ENCODE assay signal across 1 cellular context in the genomic region with DNA sequence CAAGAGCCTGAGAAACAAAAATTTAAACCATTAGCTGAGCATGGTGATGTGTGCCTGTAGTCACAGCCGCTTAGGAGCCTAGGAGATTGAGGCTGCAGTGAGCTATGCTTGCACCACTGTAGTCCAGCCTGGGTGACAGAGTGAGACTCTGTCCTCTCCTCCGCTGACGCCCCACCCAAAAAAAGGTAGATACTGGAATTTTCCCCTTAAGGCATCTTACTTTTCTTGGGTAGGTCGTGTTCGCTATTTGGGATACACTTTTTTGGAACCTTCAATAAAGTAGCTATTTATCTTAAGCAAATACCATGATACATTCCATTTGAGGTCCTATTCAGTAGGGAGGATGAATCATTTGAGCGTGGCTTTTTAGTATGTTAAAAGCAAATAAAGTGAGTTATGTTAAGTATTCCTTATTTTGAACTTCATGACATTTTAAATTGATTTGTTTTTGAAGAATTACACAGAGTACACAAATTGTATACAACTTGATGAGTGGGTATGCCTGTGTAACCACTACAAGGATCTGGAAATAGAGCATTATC.
TF ChIP-seq lines count a peak whose summit lies in the region.

No MANE protein-coding gene starts in this region.

TF ChIP-seq in HepG2, 621 proteins besides CTCF, POLR2A, EP300 and RAD21 (continued from another document):
- TF ChIP-seq, protein P1, sequence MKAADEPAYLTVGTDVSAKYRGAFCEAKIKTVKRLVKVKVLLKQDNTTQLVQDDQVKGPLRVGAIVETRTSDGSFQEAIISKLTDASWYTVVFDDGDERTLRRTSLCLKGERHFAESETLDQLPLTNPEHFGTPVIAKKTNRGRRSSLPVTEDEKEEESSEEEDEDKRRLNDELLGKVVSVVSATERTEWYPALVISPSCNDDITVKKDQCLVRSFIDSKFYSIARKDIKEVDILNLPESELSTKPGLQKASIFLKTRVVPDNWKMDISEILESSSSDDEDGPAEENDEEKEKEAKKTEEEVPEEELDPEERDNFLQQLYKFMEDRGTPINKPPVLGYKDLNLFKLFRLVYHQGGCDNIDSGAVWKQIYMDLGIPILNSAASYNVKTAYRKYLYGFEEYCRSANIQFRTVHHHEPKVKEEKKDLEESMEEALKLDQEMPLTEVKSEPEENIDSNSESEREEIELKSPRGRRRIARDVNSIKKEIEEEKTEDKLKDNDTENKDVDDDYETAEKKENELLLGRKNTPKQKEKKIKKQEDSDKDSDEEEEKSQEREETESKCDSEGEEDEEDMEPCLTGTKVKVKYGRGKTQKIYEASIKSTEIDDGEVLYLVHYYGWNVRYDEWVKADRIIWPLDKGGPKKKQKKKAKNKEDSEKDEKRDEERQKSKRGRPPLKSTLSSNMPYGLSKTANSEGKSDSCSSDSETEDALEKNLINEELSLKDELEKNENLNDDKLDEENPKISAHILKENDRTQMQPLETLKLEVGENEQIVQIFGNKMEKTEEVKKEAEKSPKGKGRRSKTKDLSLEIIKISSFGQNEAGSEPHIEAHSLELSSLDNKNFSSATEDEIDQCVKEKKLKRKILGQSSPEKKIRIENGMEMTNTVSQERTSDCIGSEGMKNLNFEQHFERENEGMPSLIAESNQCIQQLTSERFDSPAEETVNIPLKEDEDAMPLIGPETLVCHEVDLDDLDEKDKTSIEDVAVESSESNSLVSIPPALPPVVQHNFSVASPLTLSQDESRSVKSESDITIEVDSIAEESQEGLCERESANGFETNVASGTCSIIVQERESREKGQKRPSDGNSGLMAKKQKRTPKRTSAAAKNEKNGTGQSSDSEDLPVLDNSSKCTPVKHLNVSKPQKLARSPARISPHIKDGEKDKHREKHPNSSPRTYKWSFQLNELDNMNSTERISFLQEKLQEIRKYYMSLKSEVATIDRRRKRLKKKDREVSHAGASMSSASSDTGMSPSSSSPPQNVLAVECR (CRISPR knock-in tag; IDR thresholded peaks at IDR 0.05; ENCODE audit: borderline replicate concordance): no peak
- TF ChIP-seq PHF8 (CRISPR knock-in tag; IDR thresholded peaks at IDR 0.05): no peak
- TF ChIP-seq FOXA3 (CRISPR knock-in tag; IDR thresholded peaks at IDR 0.05): 0 out of 2 replicates have a peak, but pooled peaks have one; percentile 19
- TF ChIP-seq, protein P2, sequence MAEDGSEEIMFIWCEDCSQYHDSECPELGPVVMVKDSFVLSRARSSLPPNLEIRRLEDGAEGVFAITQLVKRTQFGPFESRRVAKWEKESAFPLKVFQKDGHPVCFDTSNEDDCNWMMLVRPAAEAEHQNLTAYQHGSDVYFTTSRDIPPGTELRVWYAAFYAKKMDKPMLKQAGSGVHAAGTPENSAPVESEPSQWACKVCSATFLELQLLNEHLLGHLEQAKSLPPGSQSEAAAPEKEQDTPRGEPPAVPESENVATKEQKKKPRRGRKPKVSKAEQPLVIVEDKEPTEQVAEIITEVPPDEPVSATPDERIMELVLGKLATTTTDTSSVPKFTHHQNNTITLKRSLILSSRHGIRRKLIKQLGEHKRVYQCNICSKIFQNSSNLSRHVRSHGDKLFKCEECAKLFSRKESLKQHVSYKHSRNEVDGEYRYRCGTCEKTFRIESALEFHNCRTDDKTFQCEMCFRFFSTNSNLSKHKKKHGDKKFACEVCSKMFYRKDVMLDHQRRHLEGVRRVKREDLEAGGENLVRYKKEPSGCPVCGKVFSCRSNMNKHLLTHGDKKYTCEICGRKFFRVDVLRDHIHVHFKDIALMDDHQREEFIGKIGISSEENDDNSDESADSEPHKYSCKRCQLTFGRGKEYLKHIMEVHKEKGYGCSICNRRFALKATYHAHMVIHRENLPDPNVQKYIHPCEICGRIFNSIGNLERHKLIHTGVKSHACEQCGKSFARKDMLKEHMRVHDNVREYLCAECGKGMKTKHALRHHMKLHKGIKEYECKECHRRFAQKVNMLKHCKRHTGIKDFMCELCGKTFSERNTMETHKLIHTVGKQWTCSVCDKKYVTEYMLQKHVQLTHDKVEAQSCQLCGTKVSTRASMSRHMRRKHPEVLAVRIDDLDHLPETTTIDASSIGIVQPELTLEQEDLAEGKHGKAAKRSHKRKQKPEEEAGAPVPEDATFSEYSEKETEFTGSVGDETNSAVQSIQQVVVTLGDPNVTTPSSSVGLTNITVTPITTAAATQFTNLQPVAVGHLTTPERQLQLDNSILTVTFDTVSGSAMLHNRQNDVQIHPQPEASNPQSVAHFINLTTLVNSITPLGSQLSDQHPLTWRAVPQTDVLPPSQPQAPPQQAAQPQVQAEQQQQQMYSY (CRISPR knock-in tag; IDR thresholded peaks at IDR 0.05): no peak
- TF ChIP-seq, protein P3, sequence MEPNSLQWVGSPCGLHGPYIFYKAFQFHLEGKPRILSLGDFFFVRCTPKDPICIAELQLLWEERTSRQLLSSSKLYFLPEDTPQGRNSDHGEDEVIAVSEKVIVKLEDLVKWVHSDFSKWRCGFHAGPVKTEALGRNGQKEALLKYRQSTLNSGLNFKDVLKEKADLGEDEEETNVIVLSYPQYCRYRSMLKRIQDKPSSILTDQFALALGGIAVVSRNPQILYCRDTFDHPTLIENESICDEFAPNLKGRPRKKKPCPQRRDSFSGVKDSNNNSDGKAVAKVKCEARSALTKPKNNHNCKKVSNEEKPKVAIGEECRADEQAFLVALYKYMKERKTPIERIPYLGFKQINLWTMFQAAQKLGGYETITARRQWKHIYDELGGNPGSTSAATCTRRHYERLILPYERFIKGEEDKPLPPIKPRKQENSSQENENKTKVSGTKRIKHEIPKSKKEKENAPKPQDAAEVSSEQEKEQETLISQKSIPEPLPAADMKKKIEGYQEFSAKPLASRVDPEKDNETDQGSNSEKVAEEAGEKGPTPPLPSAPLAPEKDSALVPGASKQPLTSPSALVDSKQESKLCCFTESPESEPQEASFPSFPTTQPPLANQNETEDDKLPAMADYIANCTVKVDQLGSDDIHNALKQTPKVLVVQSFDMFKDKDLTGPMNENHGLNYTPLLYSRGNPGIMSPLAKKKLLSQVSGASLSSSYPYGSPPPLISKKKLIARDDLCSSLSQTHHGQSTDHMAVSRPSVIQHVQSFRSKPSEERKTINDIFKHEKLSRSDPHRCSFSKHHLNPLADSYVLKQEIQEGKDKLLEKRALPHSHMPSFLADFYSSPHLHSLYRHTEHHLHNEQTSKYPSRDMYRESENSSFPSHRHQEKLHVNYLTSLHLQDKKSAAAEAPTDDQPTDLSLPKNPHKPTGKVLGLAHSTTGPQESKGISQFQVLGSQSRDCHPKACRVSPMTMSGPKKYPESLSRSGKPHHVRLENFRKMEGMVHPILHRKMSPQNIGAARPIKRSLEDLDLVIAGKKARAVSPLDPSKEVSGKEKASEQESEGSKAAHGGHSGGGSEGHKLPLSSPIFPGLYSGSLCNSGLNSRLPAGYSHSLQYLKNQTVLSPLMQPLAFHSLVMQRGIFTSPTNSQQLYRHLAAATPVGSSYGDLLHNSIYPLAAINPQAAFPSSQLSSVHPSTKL (CRISPR knock-in tag; IDR thresholded peaks at IDR 0.05): peak; percentile 15; the same call in 1 of the 2 replicates
- TF ChIP-seq, protein P4, sequence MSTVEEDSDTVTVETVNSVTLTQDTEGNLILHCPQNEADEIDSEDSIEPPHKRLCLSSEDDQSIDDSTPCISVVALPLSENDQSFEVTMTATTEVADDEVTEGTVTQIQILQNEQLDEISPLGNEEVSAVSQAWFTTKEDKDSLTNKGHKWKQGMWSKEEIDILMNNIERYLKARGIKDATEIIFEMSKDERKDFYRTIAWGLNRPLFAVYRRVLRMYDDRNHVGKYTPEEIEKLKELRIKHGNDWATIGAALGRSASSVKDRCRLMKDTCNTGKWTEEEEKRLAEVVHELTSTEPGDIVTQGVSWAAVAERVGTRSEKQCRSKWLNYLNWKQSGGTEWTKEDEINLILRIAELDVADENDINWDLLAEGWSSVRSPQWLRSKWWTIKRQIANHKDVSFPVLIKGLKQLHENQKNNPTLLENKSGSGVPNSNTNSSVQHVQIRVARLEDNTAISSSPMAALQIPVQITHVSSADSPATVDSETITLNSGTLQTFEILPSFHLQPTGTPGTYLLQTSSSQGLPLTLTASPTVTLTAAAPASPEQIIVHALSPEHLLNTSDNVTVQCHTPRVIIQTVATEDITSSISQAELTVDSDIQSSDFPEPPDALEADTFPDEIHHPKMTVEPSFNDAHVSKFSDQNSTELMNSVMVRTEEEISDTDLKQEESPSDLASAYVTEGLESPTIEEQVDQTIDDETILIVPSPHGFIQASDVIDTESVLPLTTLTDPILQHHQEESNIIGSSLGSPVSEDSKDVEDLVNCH (CRISPR knock-in tag; IDR thresholded peaks at IDR 0.05): no peak
- TF ChIP-seq BRD4 (CRISPR knock-in tag; IDR thresholded peaks at IDR 0.05): no peak
- TF ChIP-seq TCF7 (IDR thresholded peaks at IDR 0.05; ENCODE audit: low read depth): peak; percentile 23; the same call in 1 of the 2 replicates
- TF ChIP-seq NR2F2 (IDR thresholded peaks at IDR 0.05; ENCODE audit: borderline replicate concordance, low read depth): 0 out of 2 replicates have a peak, but pooled peaks have one; percentile 13
- TF ChIP-seq SOX13 (IDR thresholded peaks at IDR 0.05): no peak
- 0 out of 4 replicates have a peak, but pooled peaks of 1 of the 2 experiments have one; percentile 4 for TF ChIP-seq SOX13 (CRISPR knock-in tag; conservative IDR thresholded peaks at IDR 0.05 in 1 of 2, IDR thresholded peaks at IDR 0.05 in 1 of 2)
- TF ChIP-seq NR2F1 (CRISPR knock-in tag; IDR thresholded peaks at IDR 0.05): peak in 1 of 2 experiments; percentile 30; a peak in 1 of 4 replicates
TF ChIP-seq in HepG2: peak in this region for 6.
